8 cellular contexts compared by ENCODE assay signal in genomic region chr3:177339220-177339703, GRCh38.
DNase-seq lines count a peak whose midpoint lies in the region; ATAC-seq, FAIRE-seq and TF ChIP-seq lines count a peak whose summit lies in the region.
"Not testable (repeated sequence)": the region's sequence is repeated elsewhere in the genome, so short reads cannot be mapped to it uniquely, and the experiment has no call there.

No MANE protein-coding gene starts in this region.

- H3K27ac ChIP-seq in MM.1S (ENCODE audit: low read length) (peak overlapping the region; percentile 41; the same call in 1 of the 2 replicates), pancreas (peak overlapping the region in 3 of 4 donors; percentile 11 to 61 (median 47))

- peaks cover 25% of the 10 kb centered on the region for H3K4me1 Mint-ChIP-seq in T-helper 2 cell treated with Interferon-gamma antibody and Interleukin-4, amounts not matched to agents 5 μg/mL and 100 μg/mL, for 36 hours (ENCODE audit: low read depth)
- peaks cover 38% of the 10 kb centered on the region for H3K4me1 Mint-ChIP-seq in activated naive CD8-positive, alpha-beta T cell (ENCODE audit: low read depth)

- H3K4me2 ChIP-seq in MM.1S (ENCODE audit: low read depth, low read length), result peak overlapping the region; percentile 27

- not testable (repeated sequence) for H3K9me2 ChIP-seq in MM.1S (replicated peaks; ENCODE audit: insufficient read depth, low read length)

- not testable (repeated sequence) for H3K9ac ChIP-seq in MM.1S (ENCODE audit: low read length)

- not testable (repeated sequence) for H3K36me3 ChIP-seq in MM.1S (replicated peaks; ENCODE audit: insufficient read depth, low read length); pancreas

- H3K4me3 ChIP-seq in MM.1S (ENCODE audit: low read length); pancreas: not testable (repeated sequence)

- not testable (repeated sequence) for H3K27me3 Mint-ChIP-seq in T-helper 2 cell treated with Interferon-gamma antibody and Interleukin-4, amounts not matched to agents 5 μg/mL and 100 μg/mL, for 36 hours (ENCODE audit: low read depth); activated naive CD8-positive, alpha-beta T cell

- H3K36me3 Mint-ChIP-seq in T-helper 2 cell treated with Interferon-gamma antibody and Interleukin-4, amounts not matched to agents 5 μg/mL and 100 μg/mL, for 36 hours (ENCODE audit: low read depth); activated naive CD8-positive, alpha-beta T cell: not testable (repeated sequence)

- peak overlapping the region; percentile 17 for H3K4me3 Mint-ChIP-seq in T-helper 2 cell treated with Interferon-gamma antibody and Interleukin-4, amounts not matched to agents 5 μg/mL and 100 μg/mL, for 36 hours
- H3K4me3 Mint-ChIP-seq in activated naive CD8-positive, alpha-beta T cell, result not testable (repeated sequence)

- intact Hi-C loops in left colon (cut with DNase I, micrococcal nuclease); pancreas (cut with DNase I): not testable (repeated sequence)

- H3K4me1 ChIP-seq in MM.1S (ENCODE audit: low read length), result peaks cover 28% of the 10 kb centered on the region
- not testable (repeated sequence) for H3K4me1 ChIP-seq in pancreas

- WGBS in pancreas, 2 donors, result 63 to 76% methylated on average over 3 of the region's 3 CpGs

- H2AFZ ChIP-seq in MM.1S (ENCODE audit: low read length), result 0 out of 2 replicates have a peak overlapping the region, but pooled peaks have one; percentile 1

- not testable (repeated sequence) for FAIRE-seq in pancreas (lab: Jason Lieb, UNC)

- not testable (repeated sequence) for H3K79me2 ChIP-seq in MM.1S (ENCODE audit: low read length)

- H3K9me3 ChIP-seq in MM.1S (replicated peaks; ENCODE audit: insufficient read depth, low read length); pancreas: not testable (repeated sequence)

- not testable (repeated sequence) for H4K20me1 ChIP-seq in MM.1S (ENCODE audit: insufficient read depth, low read length)

- H3K27me3 ChIP-seq in MM.1S (replicated peaks; ENCODE audit: insufficient read depth, low read length); pancreas: not testable (repeated sequence)

- ATAC-seq in GM19043 (IDR thresholded peaks at IDR 0.05; ENCODE audit: low read depth, unreplicated experiment) (peak; percentile 4), HG03025 (IDR thresholded peaks at IDR 0.05; ENCODE audit: low FRiP score, unreplicated experiment) (peak; percentile 5), left colon (peak; percentile 30)
- not testable (repeated sequence) for ATAC-seq in pancreas

- not testable (repeated sequence) for H3K9me3 Mint-ChIP-seq in T-helper 2 cell treated with Interferon-gamma antibody and Interleukin-4, amounts not matched to agents 5 μg/mL and 100 μg/mL, for 36 hours; activated naive CD8-positive, alpha-beta T cell (ENCODE audit: low read depth)

- peak; percentile 88 for DNase-seq in AML-193 (lab: John Stamatoyannopoulos, UW)
- not testable (repeated sequence) for DNase-seq in MM.1S; T-helper 2 cell treated with Interferon-gamma antibody and Interleukin-4, amounts not matched to agents 5 μg/mL and 100 μg/mL, for 36 hours (ENCODE audit: low spot score); left colon; pancreas

- not testable (repeated sequence) for TF ChIP-seq CTCF in MM.1S (IDR thresholded peaks at IDR 0.05; ENCODE audit: low read length); pancreas (IDR thresholded peaks at IDR 0.05)

- peak overlapping the region; percentile 82 for H3K27ac Mint-ChIP-seq in T-helper 2 cell treated with Interferon-gamma antibody and Interleukin-4, amounts not matched to agents 5 μg/mL and 100 μg/mL, for 36 hours
- peak overlapping the region; percentile 81 for H3K27ac Mint-ChIP-seq in activated naive CD8-positive, alpha-beta T cell

- H3F3A ChIP-seq in MM.1S (ENCODE audit: insufficient read depth, low read length), result not testable (repeated sequence)
